In genomic region chr1:234619794-234620247, GRCh38 we compare ENCODE assay signal across 1 cellular context.
TF ChIP-seq lines count a peak whose summit lies in the region.

No MANE protein-coding gene starts in this region.

TF ChIP-seq in HepG2, 621 proteins besides CTCF, POLR2A, EP300 and RAD21 (continued from another document and continues in another):
- TF ChIP-seq KDM6A (CRISPR knock-in tag; IDR thresholded peaks at IDR 0.05; ENCODE audit: low read depth), result no peak; the same call in 1 of the 2 replicates
- TF ChIP-seq NFYC (CRISPR knock-in tag; IDR thresholded peaks at IDR 0.05), result no peak
- TF ChIP-seq FOXC1 (CRISPR knock-in tag; IDR thresholded peaks at IDR 0.05; ENCODE audit: borderline replicate concordance), result no peak
- TF ChIP-seq HNRNPH1 (optimal IDR thresholded peaks at IDR 0.05; ENCODE audit: low read depth, low read length), result no peak
- TF ChIP-seq PITX1 (CRISPR knock-in tag; IDR thresholded peaks at IDR 0.05), result peak; percentile 69; the same call in 1 of the 2 replicates
- no peak for TF ChIP-seq ZNF580 (CRISPR knock-in tag; IDR thresholded peaks at IDR 0.05; ENCODE audit: borderline replicate concordance, low read depth)
- TF ChIP-seq HNRNPK (IDR thresholded peaks at IDR 0.05; ENCODE audit: low read depth, low read length, poor library complexity, severe bottlenecking), result no peak
- TF ChIP-seq ZNF260 (CRISPR knock-in tag; IDR thresholded peaks at IDR 0.05; ENCODE audit: borderline replicate concordance, low read depth), result no peak
- no peak for TF ChIP-seq GMEB2 (CRISPR knock-in tag; IDR thresholded peaks at IDR 0.05; ENCODE audit: low read depth)
- peak; percentile 85 for TF ChIP-seq ZNF652 (CRISPR knock-in tag; IDR thresholded peaks at IDR 0.05; ENCODE audit: borderline replicate concordance, low read depth)
- TF ChIP-seq NR2F6 (IDR thresholded peaks at IDR 0.05), result peak; percentile 91
- TF ChIP-seq NR2F6 (CRISPR knock-in tag; IDR thresholded peaks at IDR 0.05), result peak; percentile 89
- TF ChIP-seq SNAPC2 (CRISPR knock-in tag; IDR thresholded peaks at IDR 0.05), result peak; percentile 44; the same call in 1 of the 2 replicates
- 0 out of 2 replicates have a peak, but pooled peaks have one; percentile 2 for TF ChIP-seq ARID4A (CRISPR knock-in tag; IDR thresholded peaks at IDR 0.05; ENCODE audit: borderline replicate concordance)
- TF ChIP-seq CENPT (CRISPR knock-in tag; IDR thresholded peaks at IDR 0.05; ENCODE audit: low read depth), result no peak
- TF ChIP-seq RNF2 (conservative IDR thresholded peaks at IDR 0.05; ENCODE audit: low read depth), result no peak
- TF ChIP-seq NR2F1 (CRISPR knock-in tag; IDR thresholded peaks at IDR 0.05), result peak; percentile 47 to 74; a peak in 3 of 4 replicates
- TF ChIP-seq NRL (CRISPR knock-in tag; IDR thresholded peaks at IDR 0.05; ENCODE audit: borderline replicate concordance), result no peak
- no peak for TF ChIP-seq MEIS1 (CRISPR knock-in tag; IDR thresholded peaks at IDR 0.05; ENCODE audit: borderline replicate concordance)
- TF ChIP-seq, protein P1, sequence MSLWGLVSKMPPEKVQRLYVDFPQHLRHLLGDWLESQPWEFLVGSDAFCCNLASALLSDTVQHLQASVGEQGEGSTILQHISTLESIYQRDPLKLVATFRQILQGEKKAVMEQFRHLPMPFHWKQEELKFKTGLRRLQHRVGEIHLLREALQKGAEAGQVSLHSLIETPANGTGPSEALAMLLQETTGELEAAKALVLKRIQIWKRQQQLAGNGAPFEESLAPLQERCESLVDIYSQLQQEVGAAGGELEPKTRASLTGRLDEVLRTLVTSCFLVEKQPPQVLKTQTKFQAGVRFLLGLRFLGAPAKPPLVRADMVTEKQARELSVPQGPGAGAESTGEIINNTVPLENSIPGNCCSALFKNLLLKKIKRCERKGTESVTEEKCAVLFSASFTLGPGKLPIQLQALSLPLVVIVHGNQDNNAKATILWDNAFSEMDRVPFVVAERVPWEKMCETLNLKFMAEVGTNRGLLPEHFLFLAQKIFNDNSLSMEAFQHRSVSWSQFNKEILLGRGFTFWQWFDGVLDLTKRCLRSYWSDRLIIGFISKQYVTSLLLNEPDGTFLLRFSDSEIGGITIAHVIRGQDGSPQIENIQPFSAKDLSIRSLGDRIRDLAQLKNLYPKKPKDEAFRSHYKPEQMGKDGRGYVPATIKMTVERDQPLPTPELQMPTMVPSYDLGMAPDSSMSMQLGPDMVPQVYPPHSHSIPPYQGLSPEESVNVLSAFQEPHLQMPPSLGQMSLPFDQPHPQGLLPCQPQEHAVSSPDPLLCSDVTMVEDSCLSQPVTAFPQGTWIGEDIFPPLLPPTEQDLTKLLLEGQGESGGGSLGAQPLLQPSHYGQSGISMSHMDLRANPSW (CRISPR knock-in tag; IDR thresholded peaks at IDR 0.05; ENCODE audit: borderline replicate concordance), result no peak
- TF ChIP-seq, protein P2, sequence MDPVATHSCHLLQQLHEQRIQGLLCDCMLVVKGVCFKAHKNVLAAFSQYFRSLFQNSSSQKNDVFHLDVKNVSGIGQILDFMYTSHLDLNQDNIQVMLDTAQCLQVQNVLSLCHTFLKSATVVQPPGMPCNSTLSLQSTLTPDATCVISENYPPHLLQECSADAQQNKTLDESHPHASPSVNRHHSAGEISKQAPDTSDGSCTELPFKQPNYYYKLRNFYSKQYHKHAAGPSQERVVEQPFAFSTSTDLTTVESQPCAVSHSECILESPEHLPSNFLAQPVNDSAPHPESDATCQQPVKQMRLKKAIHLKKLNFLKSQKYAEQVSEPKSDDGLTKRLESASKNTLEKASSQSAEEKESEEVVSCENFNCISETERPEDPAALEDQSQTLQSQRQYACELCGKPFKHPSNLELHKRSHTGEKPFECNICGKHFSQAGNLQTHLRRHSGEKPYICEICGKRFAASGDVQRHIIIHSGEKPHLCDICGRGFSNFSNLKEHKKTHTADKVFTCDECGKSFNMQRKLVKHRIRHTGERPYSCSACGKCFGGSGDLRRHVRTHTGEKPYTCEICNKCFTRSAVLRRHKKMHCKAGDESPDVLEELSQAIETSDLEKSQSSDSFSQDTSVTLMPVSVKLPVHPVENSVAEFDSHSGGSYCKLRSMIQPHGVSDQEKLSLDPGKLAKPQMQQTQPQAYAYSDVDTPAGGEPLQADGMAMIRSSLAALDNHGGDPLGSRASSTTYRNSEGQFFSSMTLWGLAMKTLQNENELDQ (CRISPR knock-in tag; IDR thresholded peaks at IDR 0.05; ENCODE audit: borderline replicate concordance), result no peak
- no peak for TF ChIP-seq DNMT3B (CRISPR knock-in tag; conservative IDR thresholded peaks at IDR 0.05)
- no peak; the same call in 1 of the 2 replicates for TF ChIP-seq ZNF24 (IDR thresholded peaks at IDR 0.05)
- TF ChIP-seq, protein P3, sequence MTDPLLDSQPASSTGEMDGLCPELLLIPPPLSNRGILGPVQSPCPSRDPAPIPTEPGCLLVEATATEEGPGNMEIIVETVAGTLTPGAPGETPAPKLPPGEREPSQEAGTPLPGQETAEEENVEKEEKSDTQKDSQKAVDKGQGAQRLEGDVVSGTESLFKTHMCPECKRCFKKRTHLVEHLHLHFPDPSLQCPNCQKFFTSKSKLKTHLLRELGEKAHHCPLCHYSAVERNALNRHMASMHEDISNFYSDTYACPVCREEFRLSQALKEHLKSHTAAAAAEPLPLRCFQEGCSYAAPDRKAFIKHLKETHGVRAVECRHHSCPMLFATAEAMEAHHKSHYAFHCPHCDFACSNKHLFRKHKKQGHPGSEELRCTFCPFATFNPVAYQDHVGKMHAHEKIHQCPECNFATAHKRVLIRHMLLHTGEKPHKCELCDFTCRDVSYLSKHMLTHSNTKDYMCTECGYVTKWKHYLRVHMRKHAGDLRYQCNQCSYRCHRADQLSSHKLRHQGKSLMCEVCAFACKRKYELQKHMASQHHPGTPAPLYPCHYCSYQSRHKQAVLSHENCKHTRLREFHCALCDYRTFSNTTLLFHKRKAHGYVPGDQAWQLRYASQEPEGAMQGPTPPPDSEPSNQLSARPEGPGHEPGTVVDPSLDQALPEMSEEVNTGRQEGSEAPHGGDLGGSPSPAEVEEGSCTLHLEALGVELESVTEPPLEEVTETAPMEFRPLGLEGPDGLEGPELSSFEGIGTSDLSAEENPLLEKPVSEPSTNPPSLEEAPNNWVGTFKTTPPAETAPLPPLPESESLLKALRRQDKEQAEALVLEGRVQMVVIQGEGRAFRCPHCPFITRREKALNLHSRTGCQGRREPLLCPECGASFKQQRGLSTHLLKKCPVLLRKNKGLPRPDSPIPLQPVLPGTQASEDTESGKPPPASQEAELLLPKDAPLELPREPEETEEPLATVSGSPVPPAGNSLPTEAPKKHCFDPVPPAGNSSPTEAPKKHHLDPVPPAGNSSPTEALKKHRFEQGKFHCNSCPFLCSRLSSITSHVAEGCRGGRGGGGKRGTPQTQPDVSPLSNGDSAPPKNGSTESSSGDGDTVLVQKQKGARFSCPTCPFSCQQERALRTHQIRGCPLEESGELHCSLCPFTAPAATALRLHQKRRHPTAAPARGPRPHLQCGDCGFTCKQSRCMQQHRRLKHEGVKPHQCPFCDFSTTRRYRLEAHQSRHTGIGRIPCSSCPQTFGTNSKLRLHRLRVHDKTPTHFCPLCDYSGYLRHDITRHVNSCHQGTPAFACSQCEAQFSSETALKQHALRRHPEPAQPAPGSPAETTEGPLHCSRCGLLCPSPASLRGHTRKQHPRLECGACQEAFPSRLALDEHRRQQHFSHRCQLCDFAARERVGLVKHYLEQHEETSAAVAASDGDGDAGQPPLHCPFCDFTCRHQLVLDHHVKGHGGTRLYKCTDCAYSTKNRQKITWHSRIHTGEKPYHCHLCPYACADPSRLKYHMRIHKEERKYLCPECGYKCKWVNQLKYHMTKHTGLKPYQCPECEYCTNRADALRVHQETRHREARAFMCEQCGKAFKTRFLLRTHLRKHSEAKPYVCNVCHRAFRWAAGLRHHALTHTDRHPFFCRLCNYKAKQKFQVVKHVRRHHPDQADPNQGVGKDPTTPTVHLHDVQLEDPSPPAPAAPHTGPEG (CRISPR knock-in tag; IDR thresholded peaks at IDR 0.05), result no peak
- TF ChIP-seq ATF6 (CRISPR knock-in tag; conservative IDR thresholded peaks at IDR 0.05), result no peak
- TF ChIP-seq, protein P4, sequence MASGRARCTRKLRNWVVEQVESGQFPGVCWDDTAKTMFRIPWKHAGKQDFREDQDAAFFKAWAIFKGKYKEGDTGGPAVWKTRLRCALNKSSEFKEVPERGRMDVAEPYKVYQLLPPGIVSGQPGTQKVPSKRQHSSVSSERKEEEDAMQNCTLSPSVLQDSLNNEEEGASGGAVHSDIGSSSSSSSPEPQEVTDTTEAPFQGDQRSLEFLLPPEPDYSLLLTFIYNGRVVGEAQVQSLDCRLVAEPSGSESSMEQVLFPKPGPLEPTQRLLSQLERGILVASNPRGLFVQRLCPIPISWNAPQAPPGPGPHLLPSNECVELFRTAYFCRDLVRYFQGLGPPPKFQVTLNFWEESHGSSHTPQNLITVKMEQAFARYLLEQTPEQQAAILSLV (CRISPR knock-in tag; IDR thresholded peaks at IDR 0.05; ENCODE audit: borderline replicate concordance), result no peak
- no peak for TF ChIP-seq CBFB (CRISPR knock-in tag; IDR thresholded peaks at IDR 0.05)
- TF ChIP-seq TOPORS (CRISPR knock-in tag; IDR thresholded peaks at IDR 0.05), result 0 out of 2 replicates have a peak, but pooled peaks have one; percentile 21
- TF ChIP-seq ZNF598 (CRISPR knock-in tag; IDR thresholded peaks at IDR 0.05; ENCODE audit: borderline replicate concordance), result no peak
- no peak for TF ChIP-seq PRDM15 (CRISPR knock-in tag; IDR thresholded peaks at IDR 0.05)
